ENCODE assay signal across 1 cellular context in genomic region chr7:106766551-106766950, GRCh38.
TF ChIP-seq lines count a peak whose summit lies in the region.

No MANE protein-coding gene starts in this region.

TF ChIP-seq in HEK293, 187 proteins besides CTCF, POLR2A, EP300 and RAD21 (continued from another document):
- TF ChIP-seq, protein P1, sequence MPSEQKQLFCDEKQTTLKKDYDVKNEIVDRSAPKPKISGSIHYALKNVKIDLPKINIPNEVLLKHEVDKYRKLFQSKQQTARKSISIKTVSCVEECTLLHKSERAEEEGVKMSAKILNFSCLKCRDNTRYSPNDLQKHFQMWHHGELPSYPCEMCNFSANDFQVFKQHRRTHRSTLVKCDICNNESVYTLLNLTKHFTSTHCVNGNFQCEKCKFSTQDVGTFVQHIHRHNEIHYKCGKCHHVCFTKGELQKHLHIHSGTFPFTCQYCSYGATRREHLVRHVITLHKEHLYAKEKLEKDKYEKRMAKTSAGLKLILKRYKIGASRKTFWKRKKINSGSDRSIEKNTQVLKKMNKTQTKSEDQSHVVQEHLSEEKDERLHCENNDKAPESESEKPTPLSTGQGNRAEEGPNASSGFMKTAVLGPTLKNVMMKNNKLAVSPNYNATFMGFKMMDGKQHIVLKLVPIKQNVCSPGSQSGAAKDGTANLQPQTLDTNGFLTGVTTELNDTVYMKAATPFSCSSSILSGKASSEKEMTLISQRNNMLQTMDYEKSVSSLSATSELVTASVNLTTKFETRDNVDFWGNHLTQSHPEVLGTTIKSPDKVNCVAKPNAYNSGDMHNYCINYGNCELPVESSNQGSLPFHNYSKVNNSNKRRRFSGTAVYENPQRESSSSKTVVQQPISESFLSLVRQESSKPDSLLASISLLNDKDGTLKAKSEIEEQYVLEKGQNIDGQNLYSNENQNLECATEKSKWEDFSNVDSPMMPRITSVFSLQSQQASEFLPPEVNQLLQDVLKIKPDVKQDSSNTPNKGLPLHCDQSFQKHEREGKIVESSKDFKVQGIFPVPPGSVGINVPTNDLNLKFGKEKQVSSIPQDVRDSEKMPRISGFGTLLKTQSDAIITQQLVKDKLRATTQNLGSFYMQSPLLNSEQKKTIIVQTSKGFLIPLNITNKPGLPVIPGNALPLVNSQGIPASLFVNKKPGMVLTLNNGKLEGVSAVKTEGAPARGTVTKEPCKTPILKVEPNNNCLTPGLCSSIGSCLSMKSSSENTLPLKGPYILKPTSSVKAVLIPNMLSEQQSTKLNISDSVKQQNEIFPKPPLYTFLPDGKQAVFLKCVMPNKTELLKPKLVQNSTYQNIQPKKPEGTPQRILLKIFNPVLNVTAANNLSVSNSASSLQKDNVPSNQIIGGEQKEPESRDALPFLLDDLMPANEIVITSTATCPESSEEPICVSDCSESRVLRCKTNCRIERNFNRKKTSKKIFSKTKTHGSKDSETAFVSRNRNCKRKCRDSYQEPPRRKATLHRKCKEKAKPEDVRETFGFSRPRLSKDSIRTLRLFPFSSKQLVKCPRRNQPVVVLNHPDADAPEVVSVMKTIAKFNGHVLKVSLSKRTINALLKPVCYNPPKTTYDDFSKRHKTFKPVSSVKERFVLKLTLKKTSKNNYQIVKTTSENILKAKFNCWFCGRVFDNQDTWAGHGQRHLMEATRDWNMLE (tag by site-specific recombination; conservative IDR thresholded peaks at IDR 0.05; ENCODE audit: low read depth): no peak
- TF ChIP-seq ZNF747 (tag by site-specific recombination; IDR thresholded peaks at IDR 0.05): no peak
- TF ChIP-seq, protein P2, sequence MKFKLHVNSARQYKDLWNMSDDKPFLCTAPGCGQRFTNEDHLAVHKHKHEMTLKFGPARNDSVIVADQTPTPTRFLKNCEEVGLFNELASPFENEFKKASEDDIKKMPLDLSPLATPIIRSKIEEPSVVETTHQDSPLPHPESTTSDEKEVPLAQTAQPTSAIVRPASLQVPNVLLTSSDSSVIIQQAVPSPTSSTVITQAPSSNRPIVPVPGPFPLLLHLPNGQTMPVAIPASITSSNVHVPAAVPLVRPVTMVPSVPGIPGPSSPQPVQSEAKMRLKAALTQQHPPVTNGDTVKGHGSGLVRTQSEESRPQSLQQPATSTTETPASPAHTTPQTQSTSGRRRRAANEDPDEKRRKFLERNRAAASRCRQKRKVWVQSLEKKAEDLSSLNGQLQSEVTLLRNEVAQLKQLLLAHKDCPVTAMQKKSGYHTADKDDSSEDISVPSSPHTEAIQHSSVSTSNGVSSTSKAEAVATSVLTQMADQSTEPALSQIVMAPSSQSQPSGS (tag by site-specific recombination; IDR thresholded peaks at IDR 0.05; ENCODE audit: low read depth): peak; percentile 60
